1 cellular context compared by ENCODE assay signal in the genomic region with DNA sequence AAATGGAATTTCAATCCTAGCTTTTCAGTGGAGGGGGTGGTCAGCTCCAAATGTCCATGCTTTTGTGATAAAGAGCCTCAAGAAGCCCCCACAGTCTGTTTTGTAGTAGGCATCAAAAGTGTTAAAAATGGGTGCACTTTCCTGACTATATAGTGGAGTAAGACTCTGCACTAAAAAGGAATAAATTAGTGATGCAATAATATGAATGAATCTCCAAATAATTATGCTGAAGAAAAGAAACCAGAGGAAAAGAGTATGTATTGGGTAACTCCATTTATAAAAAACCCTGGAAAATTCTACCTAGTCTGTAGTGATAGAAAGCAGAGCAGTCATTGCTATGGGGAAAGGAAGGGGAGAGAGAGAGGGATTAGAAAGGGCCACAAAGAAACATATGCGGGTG.
A peak's percentile ranks its signal among the peaks of the same experiment; 100 is the strongest.
TF ChIP-seq lines count a peak whose summit lies in the region.

No MANE protein-coding gene starts in this region.

TF ChIP-seq in K562, 482 proteins besides CTCF, POLR2A, EP300 and RAD21 (continued from another document):
- no peak for TF ChIP-seq PHTF2 (CRISPR knock-in tag; IDR thresholded peaks at IDR 0.05)
- no peak for TF ChIP-seq SMARCC2 (IDR thresholded peaks at IDR 0.05; ENCODE audit: low read depth)
- no peak for TF ChIP-seq HINFP (tag; conservative IDR thresholded peaks at IDR 0.05; ENCODE audit: low read depth)
- TF ChIP-seq MYNN (IDR thresholded peaks at IDR 0.05), result no peak
- TF ChIP-seq MYNN (CRISPR knock-in tag; IDR thresholded peaks at IDR 0.05), result no peak
- TF ChIP-seq RBBP5 (IDR thresholded peaks at IDR 0.05; ENCODE audit: borderline replicate concordance, insufficient read depth, low read length, poor library complexity, severe bottlenecking), result no peak
- TF ChIP-seq CEBPG (CRISPR knock-in tag; IDR thresholded peaks at IDR 0.05), result no peak
- TF ChIP-seq CEBPG (tag; conservative IDR thresholded peaks at IDR 0.05 in 1 of 2, IDR thresholded peaks at IDR 0.05 in 1 of 2), result peak; percentile 33 to 75; a peak in 3 of 4 replicates
- TF ChIP-seq IRF2 (CRISPR knock-in tag; IDR thresholded peaks at IDR 0.05), result no peak
- TF ChIP-seq NFATC3 (IDR thresholded peaks at IDR 0.05), result no peak
- TF ChIP-seq, protein P1, sequence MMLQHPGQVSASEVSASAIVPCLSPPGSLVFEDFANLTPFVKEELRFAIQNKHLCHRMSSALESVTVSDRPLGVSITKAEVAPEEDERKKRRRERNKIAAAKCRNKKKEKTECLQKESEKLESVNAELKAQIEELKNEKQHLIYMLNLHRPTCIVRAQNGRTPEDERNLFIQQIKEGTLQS (IDR thresholded peaks at IDR 0.05), result peak; percentile 47
- TF ChIP-seq, protein P1 (CRISPR knock-in tag; conservative IDR thresholded peaks at IDR 0.05), result no peak
